In the genomic region with DNA sequence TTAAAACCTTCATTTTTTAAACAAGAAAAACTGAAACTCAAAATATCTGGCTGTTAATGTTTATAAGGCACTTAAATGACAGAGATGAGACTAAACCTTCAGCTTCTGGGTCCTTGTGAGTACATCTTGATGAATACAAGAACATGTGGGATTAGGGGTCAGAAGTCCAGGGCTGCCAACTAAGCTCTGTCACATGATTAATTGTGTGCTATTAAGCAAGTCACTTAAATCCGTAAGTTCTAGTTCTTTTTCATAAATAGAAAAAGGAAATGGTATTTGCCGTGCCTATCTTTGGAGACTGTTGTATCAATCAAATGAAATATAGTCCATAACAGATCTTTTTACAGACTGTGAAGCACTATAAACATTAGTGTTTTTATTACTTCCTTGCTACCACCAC, we compare ENCODE assay signal across 1 cellular context.
TF ChIP-seq lines count a peak whose summit lies in the region.

No MANE protein-coding gene starts in this region.

TF ChIP-seq in IMR-90, 13 proteins besides CTCF, POLR2A, EP300 and RAD21:
- TF ChIP-seq, protein P1, sequence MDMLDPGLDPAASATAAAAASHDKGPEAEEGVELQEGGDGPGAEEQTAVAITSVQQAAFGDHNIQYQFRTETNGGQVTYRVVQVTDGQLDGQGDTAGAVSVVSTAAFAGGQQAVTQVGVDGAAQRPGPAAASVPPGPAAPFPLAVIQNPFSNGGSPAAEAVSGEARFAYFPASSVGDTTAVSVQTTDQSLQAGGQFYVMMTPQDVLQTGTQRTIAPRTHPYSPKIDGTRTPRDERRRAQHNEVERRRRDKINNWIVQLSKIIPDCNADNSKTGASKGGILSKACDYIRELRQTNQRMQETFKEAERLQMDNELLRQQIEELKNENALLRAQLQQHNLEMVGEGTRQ (IDR thresholded peaks at IDR 0.05; ENCODE audit: low read depth, low read length), result no peak
- TF ChIP-seq NFE2L2 (IDR thresholded peaks at IDR 0.05; ENCODE audit: low read depth, low read length) (no peak), FOS (IDR thresholded peaks at IDR 0.05; ENCODE audit: low read depth, low read length) (no peak), RFX5 (IDR thresholded peaks at IDR 0.05; ENCODE audit: low read depth, low read length) (no peak), MAFK (IDR thresholded peaks at IDR 0.05; ENCODE audit: low read depth, low read length) (no peak), BHLHE40 (IDR thresholded peaks at IDR 0.05; ENCODE audit: low read depth, low read length) (no peak), MXI1 (IDR thresholded peaks at IDR 0.05; ENCODE audit: borderline replicate concordance, low read depth, low read length) (no peak), RCOR1 (IDR thresholded peaks at IDR 0.05; ENCODE audit: insufficient replicate concordance, low read length) (no peak), CHD1 (IDR thresholded peaks at IDR 0.05; ENCODE audit: low read depth, low read length) (no peak), CEBPB (IDR thresholded peaks at IDR 0.05; ENCODE audit: low read depth, low read length) (no peak), SMC3 (IDR thresholded peaks at IDR 0.05; ENCODE audit: low read depth, low read length) (no peak)
- TF ChIP-seq, protein P2, sequence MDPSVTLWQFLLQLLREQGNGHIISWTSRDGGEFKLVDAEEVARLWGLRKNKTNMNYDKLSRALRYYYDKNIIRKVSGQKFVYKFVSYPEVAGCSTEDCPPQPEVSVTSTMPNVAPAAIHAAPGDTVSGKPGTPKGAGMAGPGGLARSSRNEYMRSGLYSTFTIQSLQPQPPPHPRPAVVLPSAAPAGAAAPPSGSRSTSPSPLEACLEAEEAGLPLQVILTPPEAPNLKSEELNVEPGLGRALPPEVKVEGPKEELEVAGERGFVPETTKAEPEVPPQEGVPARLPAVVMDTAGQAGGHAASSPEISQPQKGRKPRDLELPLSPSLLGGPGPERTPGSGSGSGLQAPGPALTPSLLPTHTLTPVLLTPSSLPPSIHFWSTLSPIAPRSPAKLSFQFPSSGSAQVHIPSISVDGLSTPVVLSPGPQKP (IDR thresholded peaks at IDR 0.05; ENCODE audit: borderline replicate concordance, low read depth, low read length), result no peak
